ENCODE assay signal across 8 cellular contexts in the genomic region with DNA sequence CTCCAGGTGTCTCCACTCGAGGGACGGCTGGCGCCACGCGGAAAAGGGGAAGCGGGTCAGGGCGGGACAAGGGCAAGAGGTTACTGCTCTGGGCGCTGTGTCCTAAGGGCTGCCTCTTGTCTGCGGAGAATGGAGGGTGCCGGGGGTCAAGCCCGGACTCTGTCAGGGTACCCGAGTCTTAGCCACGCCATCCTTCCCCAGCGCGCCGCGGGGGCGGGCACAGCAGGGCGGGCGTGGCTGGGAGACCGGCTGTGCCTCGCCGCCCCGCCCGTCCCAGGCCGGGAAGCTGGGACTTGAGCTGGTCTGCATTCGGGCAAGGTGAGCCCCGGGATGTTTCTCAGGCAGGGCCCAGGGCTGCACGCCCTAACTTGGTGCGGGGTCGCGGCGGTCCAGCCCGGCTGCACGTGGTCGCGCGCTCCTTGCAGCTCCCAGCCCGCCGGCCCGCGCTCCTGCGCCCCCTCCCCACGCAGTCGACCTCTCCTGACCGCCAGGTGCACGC. TPM values are rescaled to one million over a fixed set of nuclear protein-coding genes. Genes with fewer than 3 reads are reported as not detected.
DNase-seq lines count a peak whose midpoint lies in the region; ATAC-seq, FAIRE-seq and TF ChIP-seq lines count a peak whose summit lies in the region.

No MANE protein-coding gene starts in this region.

- peak overlapping the region; percentile 84 for H3K4me2 ChIP-seq in keratinocyte (ENCODE audit: control insufficient read depth, extremely low read depth, insufficient read depth, low read depth, low read length)

- DNase-seq in COLO668 (lab: John Stamatoyannopoulos, UW; ENCODE audit: unreplicated experiment) (peak; percentile 61), astrocyte of the hippocampus (ENCODE audit: low read depth, low spot score) (peak; percentile 64), keratinocyte (ENCODE audit: low read depth, low spot score) (no peak), thoracic aorta (ENCODE audit: low spot score) (no peak), superior temporal gyrus (ENCODE audit: extremely low spot score) (no peak), NCI-H1048 (lab: John Stamatoyannopoulos, UW) (no peak)

- H3K4me1 ChIP-seq in HUES48 (ENCODE audit: control insufficient read depth, insufficient read depth, low read length) (peaks cover 14% of the 10 kb centered on the region), keratinocyte (ENCODE audit: control insufficient read depth, extremely low read depth, insufficient read depth, low read length) (peaks cover 14% of the 10 kb centered on the region), thoracic aorta (ENCODE audit: control insufficient read depth in 1 of 2, low read depth in 2 of 2) (peaks cover 41 to 58% of the 10 kb centered on the region in 2 donors)

- no peaks in the 10 kb centered on the region for H3K36me3 ChIP-seq in HUES48 (ENCODE audit: control insufficient read depth, insufficient read depth, low read length)
- no peaks in the 10 kb centered on the region for H3K36me3 ChIP-seq in keratinocyte (ENCODE audit: control insufficient read depth in 2 of 2, extremely low read depth in 1 of 2, insufficient read depth in 2 of 2, low read length in 2 of 2)
- no peaks in the 10 kb centered on the region for H3K36me3 ChIP-seq in thoracic aorta

- H3K9ac ChIP-seq in HUES48 (ENCODE audit: low read depth, low read length) (no peak overlapping the region; the same call in 1 of the 2 replicates), keratinocyte (ENCODE audit: control insufficient read depth, extremely low read depth, insufficient read depth, low read length) (peak overlapping the region; percentile 37)

- no peaks in the 10 kb centered on the region for H3K9me3 ChIP-seq in HUES48 (ENCODE audit: control insufficient read depth, insufficient read depth, low read length)
- no peaks in the 10 kb centered on the region for H3K9me3 ChIP-seq in keratinocyte (ENCODE audit: control insufficient read depth, low read depth, low read length)
- H3K9me3 ChIP-seq in thoracic aorta, result no peaks in the 10 kb centered on the region

- H3K4me3 ChIP-seq in HUES48 (ENCODE audit: low read depth, low read length) (peak overlapping the region; percentile 48), keratinocyte (ENCODE audit: control insufficient read depth in 2 of 3, extremely low read depth in 1 of 3, insufficient read depth in 2 of 3, low read depth in 1 of 3, low read length in 3 of 3) (peak overlapping the region; percentile 30 to 57 (median 51)), thoracic aorta (peak overlapping the region; percentile 99)

- ATAC-seq in thoracic aorta (ENCODE audit: insufficient number of reproducible peaks, low FRiP score, low read depth), result no peak
- no peak for ATAC-seq in HG03139 (IDR thresholded peaks at IDR 0.05; ENCODE audit: unreplicated experiment)

- no peaks in the 10 kb centered on the region for H3K79me2 ChIP-seq in keratinocyte (ENCODE audit: control insufficient read depth, insufficient read depth, low read length)

- peaks cover 39% of the 10 kb centered on the region for H3K27me3 ChIP-seq in HUES48 (ENCODE audit: control insufficient read depth, insufficient read depth, low read length)
- H3K27me3 ChIP-seq in keratinocyte (ENCODE audit: control insufficient read depth, extremely low read depth, insufficient read depth, low read length), result peaks cover 17% of the 10 kb centered on the region
- H3K27me3 ChIP-seq in thoracic aorta (replicated peaks; ENCODE audit: insufficient read depth), result no peaks in the 10 kb centered on the region

- H2AFZ ChIP-seq in keratinocyte (ENCODE audit: control insufficient read depth, low read length), result peak overlapping the region; percentile 46

- peaks cover under 1% of the 10 kb centered on the region for H4K20me1 ChIP-seq in keratinocyte (ENCODE audit: control insufficient read depth, extremely low read depth, insufficient read depth, low read length)

- no peak for FAIRE-seq in keratinocyte (lab: Jason Lieb, UNC)

- H3K9me1 ChIP-seq in keratinocyte (ENCODE audit: control insufficient read depth, extremely low read depth, insufficient read depth, low read length), result no peaks in the 10 kb centered on the region

- dilution Hi-C loops in keratinocyte (cut with MboI; ENCODE audit: extremely low pct_ligation_motif_present, low sequenced_read_pairs), result no loop called here

- H3K27ac ChIP-seq in HUES48 (ENCODE audit: low read depth, low read length), result peak overlapping the region; percentile 52
- no peak overlapping the region for H3K27ac ChIP-seq in keratinocyte (ENCODE audit: control insufficient read depth, insufficient read depth, low read length)
- H3K27ac ChIP-seq in thoracic aorta, result peak overlapping the region; percentile 99 to 100

- TF ChIP-seq CTCF in keratinocyte (optimal IDR thresholded peaks at IDR 0.05 in 1 of 3, IDR thresholded peaks at IDR 0.05 in 1 of 3, conservative IDR thresholded peaks at IDR 0.05 in 1 of 3; ENCODE audit: extremely low read depth in 1 of 3, insufficient read depth in 2 of 3, low read length in 3 of 3), result no peak
- no peak for TF ChIP-seq CTCF in thoracic aorta (IDR thresholded peaks at IDR 0.05)

RNA-seq across cellular contexts. Expression of a gene that starts 6.2 kb away (rescaled TPM):
- 1,003 to 6,215 TPM (median 1,867 TPM) in 3 replicates for polyA plus RNA-seq in keratinocyte
- polyA plus RNA-seq in keratinocyte (2011; ENCODE audit: low read depth), result 5,158 TPM
- 3,252 and 7,102 TPM in 2 replicates for polyA plus RNA-seq in keratinocyte (2011; cell fraction: cytosol; rRNA removed)
- polyA plus RNA-seq in keratinocyte (2011; cell fraction: nucleus; rRNA removed), result 2,825 and 3,350 TPM in 2 replicates
- 3,253 and 4,565 TPM in 2 replicates for polyA plus RNA-seq in keratinocyte (2012; ENCODE audit: low replicate concordance)
- polyA minus RNA-seq in keratinocyte, result 1,155 to 10,422 TPM (median 1,781 TPM) in 3 replicates
- 2,831 TPM for polyA minus RNA-seq in keratinocyte (2011; cell fraction: cytosol; rRNA and poly(A)+ RNA removed)
- 951 and 1,249 TPM in 2 replicates for polyA minus RNA-seq in keratinocyte (2011; cell fraction: nucleus; rRNA and poly(A)+ RNA removed)
- total RNA-seq in thoracic aorta, result 1,000 to 10,000 TPM; 4,421 to 4,935 TPM

RNA-seq across cellular contexts. Expression of a gene that starts 9.3 kb away (rescaled TPM):
- not detected in 3 replicates for polyA plus RNA-seq in keratinocyte
- polyA plus RNA-seq in keratinocyte (2011; ENCODE audit: low read depth), result not detected
- not detected in 2 replicates for polyA plus RNA-seq in keratinocyte (2011; cell fraction: cytosol; rRNA removed)
- polyA plus RNA-seq in keratinocyte (2011; cell fraction: nucleus; rRNA removed), result 0.09 and 0.19 TPM in 2 replicates
- not detected in 2 replicates for polyA plus RNA-seq in keratinocyte (2012; ENCODE audit: low replicate concordance)
- polyA minus RNA-seq in keratinocyte, result not detected in 3 replicates
- polyA minus RNA-seq in keratinocyte (2011; cell fraction: cytosol; rRNA and poly(A)+ RNA removed), result not detected
- polyA minus RNA-seq in keratinocyte (2011; cell fraction: nucleus; rRNA and poly(A)+ RNA removed), result 0.32 TPM in 1 of 2 replicates, not detected in the other
- 1 to 10 TPM; 4.2 to 9.2 TPM for total RNA-seq in thoracic aorta

RNA-seq across cellular contexts. Expression of a gene that starts 33.3 kb away (rescaled TPM):
- polyA plus RNA-seq in keratinocyte, result 3.8 to 7.4 TPM (median 6.9 TPM) in 3 replicates
- polyA plus RNA-seq in keratinocyte (2011; ENCODE audit: low read depth), result 2.7 TPM
- polyA plus RNA-seq in keratinocyte (2011; cell fraction: cytosol; rRNA removed), result 3.7 and 9.0 TPM in 2 replicates
- polyA plus RNA-seq in keratinocyte (2011; cell fraction: nucleus; rRNA removed), result 13.2 and 18.1 TPM in 2 replicates
- 8.1 and 11.7 TPM in 2 replicates for polyA plus RNA-seq in keratinocyte (2012; ENCODE audit: low replicate concordance)
- polyA minus RNA-seq in keratinocyte, result 6.2 to 11.1 TPM (median 10.2 TPM) in 3 replicates
- polyA minus RNA-seq in keratinocyte (2011; cell fraction: cytosol; rRNA and poly(A)+ RNA removed), result 16.1 TPM
- 14.0 and 14.1 TPM in 2 replicates for polyA minus RNA-seq in keratinocyte (2011; cell fraction: nucleus; rRNA and poly(A)+ RNA removed)
- total RNA-seq in thoracic aorta, result 10 to 100 TPM; 43.2 to 57.9 TPM

Comparison
In these comparisons a context has a peak if more than half of its experiments do, and no peak if none do; other contexts are left out.
1. DNase-seq: peak in COLO668 (single experiment) and astrocyte of the hippocampus (single experiment); none in keratinocyte (single experiment), thoracic aorta (single experiment), superior temporal gyrus (single experiment) and NCI-H1048 (single experiment).
2. H3K4me3 ChIP-seq: peak in every context shown above with its lines; median percentile 99 in thoracic aorta; 51 in keratinocyte; 48 in HUES48.